In genomic region chr19:51292971-51293370, GRCh38 we compare ENCODE assay signal across 30 cellular contexts. TPM values are rescaled to one million over a fixed set of nuclear protein-coding genes. Genes with fewer than 3 reads are reported as not detected.
A peak's percentile ranks its signal among the peaks of the same experiment; 100 is the strongest.
DNase-seq lines count a peak whose midpoint lies in the region; ATAC-seq, FAIRE-seq and TF ChIP-seq lines count a peak whose summit lies in the region.
"Had no signal": no experiment of that assay in that cellular context is flagged by ENCODE, and none has a peak within 500 bp of the region (broad histone marks: within the 10 kb centered on the region; RNA-seq: fewer than 3 reads in every experiment).

No MANE protein-coding gene starts in this region.

- no peak for TF ChIP-seq RAD21 in H1 (IDR thresholded peaks at IDR 0.05 in 1 of 2, conservative IDR thresholded peaks at IDR 0.05 in 1 of 2; ENCODE audit: low read depth in 2 of 2, low read length in 2 of 2)

- H2BK12ac ChIP-seq in H1 (ENCODE audit: low read depth, low read length) = peak overlapping the region; percentile 96; the same call in 1 of the 2 replicates

- H3K4me3 ChIP-seq in GM23338 (peak overlapping the region; percentile 16; the same call in 1 of the 2 replicates), H1 (ENCODE audit: extremely low read depth in 1 of 4, insufficient read depth in 2 of 4, low read depth in 3 of 4, low read length in 4 of 4) (no peak overlapping the region), ascending aorta (no peak overlapping the region)
- H3K4me3 ChIP-seq: HAP-1, thoracic aorta, uterus had no signal

- H3K4me1 Mint-ChIP-seq in GM23338 = peaks cover 52% of the 10 kb centered on the region
- H3K4me1 Mint-ChIP-seq: activated naive CD8-positive, alpha-beta T cell treated with anti-CD3 and anti-CD28 coated beads for 36 hours; CD14-positive monocyte had no signal

- H3K9me3 ChIP-seq in H1 (ENCODE audit: insufficient read depth in 2 of 2, low read depth in 1 of 2, low read length in 1 of 2) = no peaks in the 10 kb centered on the region
- no peaks in the 10 kb centered on the region for H3K9me3 ChIP-seq in ascending aorta
- H3K9me3 ChIP-seq: HAP-1, thoracic aorta, uterus had no signal

- TF ChIP-seq EP300 in H1 (IDR thresholded peaks at IDR 0.05; ENCODE audit: borderline replicate concordance in 1 of 2, low read depth in 2 of 2, low read length in 2 of 2) = no peak

- no peak for ATAC-seq in GM23338
- ATAC-seq in GM18858 (IDR thresholded peaks at IDR 0.05; ENCODE audit: unreplicated experiment) = no peak

- H3K9me3 Mint-ChIP-seq in GM23338 = no peaks in the 10 kb centered on the region; the same call in 1 of the 3 replicates
- H3K9me3 Mint-ChIP-seq: activated naive CD8-positive, alpha-beta T cell treated with anti-CD3 and anti-CD28 coated beads for 36 hours had no signal

- WGBS in H1 (ENCODE audit: extremely low coverage in 1 of 2, insufficient coverage in 1 of 2, insufficient read length in 1 of 2, insufficient replicate concordance in 2 of 2, low coverage in 1 of 2, low lambda C conversion rate in 2 of 2, missing lambda C conversion rate in 1 of 2), 2 experiments = 43% methylated on average over 11 of the region's 11 CpGs; no CpG with 5 or more reads in 1 of the 2 experiments

- POLR2A ChIA-PET in H1 (lab: Charles Lee; ENCODE audit: partially characterized antibody) = interaction anchor here (0.7 to 1.6 kb wide), 7 partner anchors 8 to 75 kb away, joined by 3 to 4 read pairs (median 3); no protein-coding TSS in a partner anchor

- H3K56ac ChIP-seq in H1 (replicated peaks; ENCODE audit: insufficient read length, low read depth, low read length) = no peak overlapping the region

- H3K23ac ChIP-seq in H1 (ENCODE audit: insufficient read length) = no peak overlapping the region

- H4K8ac ChIP-seq in H1 (ENCODE audit: extremely low read depth, insufficient read depth, low read length) = no peak overlapping the region

- H3K36me3 ChIP-seq in GM23338 (ENCODE audit: insufficient read depth) = no peaks in the 10 kb centered on the region; the same call in 1 of the 2 replicates
- no peaks in the 10 kb centered on the region for H3K36me3 ChIP-seq in H1 (ENCODE audit: control insufficient read depth in 2 of 4, insufficient read depth in 4 of 4, low read length in 3 of 4)
- no peaks in the 10 kb centered on the region for H3K36me3 ChIP-seq in ascending aorta
- H3K36me3 ChIP-seq: HAP-1, thoracic aorta, uterus, WERI-Rb-1 had no signal

- H3K36me3 Mint-ChIP-seq in GM23338 (ENCODE audit: low read depth) = no peaks in the 10 kb centered on the region
- H3K36me3 Mint-ChIP-seq: activated naive CD8-positive, alpha-beta T cell treated with anti-CD3 and anti-CD28 coated beads for 36 hours; CD14-positive monocyte had no signal

- H3K27ac Mint-ChIP-seq in GM23338 = peak overlapping the region; percentile 22; the same call in 1 of the 2 replicates
- H3K27ac Mint-ChIP-seq: activated naive CD8-positive, alpha-beta T cell treated with anti-CD3 and anti-CD28 coated beads for 36 hours; CD14-positive monocyte had no signal

- peak overlapping the region; percentile 65 for H3K4me2 ChIP-seq in GM23338
- peak overlapping the region; percentile 35 to 40; a peak in 3 of 4 replicates for H3K4me2 ChIP-seq in H1 (ENCODE audit: insufficient read depth in 1 of 2, low read depth in 2 of 2, low read length in 2 of 2)

- intact Hi-C loops in ascending aorta (cut with DNase I) = no loop called here

- H3K9me2 ChIP-seq in GM23338 (ENCODE audit: insufficient read depth) = peaks cover 18% of the 10 kb centered on the region; the same call in 1 of the 2 replicates

- no peak overlapping the region for H3K14ac ChIP-seq in H1 (ENCODE audit: insufficient read length)

- peak overlapping the region; percentile 95; the same call in 1 of the 2 replicates for H2BK5ac ChIP-seq in H1 (ENCODE audit: low read depth, low read length)

- H3K79me2 ChIP-seq in GM23338 (replicated peaks; ENCODE audit: insufficient read depth) = no peaks in the 10 kb centered on the region
- H3K79me2 ChIP-seq in H1 (ENCODE audit: control insufficient read depth in 1 of 2, insufficient read depth in 2 of 2, low read length in 2 of 2) = no peaks in the 10 kb centered on the region

- H2BK120ac ChIP-seq in H1 (replicated peaks; ENCODE audit: low read depth, low read length) = peak overlapping the region; percentile 7

- H3K18ac ChIP-seq in H1 (ENCODE audit: extremely low read depth, low read length) = peak overlapping the region; percentile 80; the same call in 1 of the 2 replicates

- H3K27me3 ChIP-seq in GM23338 (ENCODE audit: insufficient read depth) (no peaks in the 10 kb centered on the region), H1 (replicated peaks in 1 of 4; ENCODE audit: control insufficient read depth in 3 of 4, extremely low read depth in 1 of 4, insufficient read depth in 3 of 4, low read length in 3 of 4) (peaks cover 0 to 2% (median 0%) of the 10 kb centered on the region in 4 experiments; a peak in 1 of 7 replicates), ascending aorta (no peaks in the 10 kb centered on the region)
- H3K27me3 ChIP-seq: uterus had no signal

- peak; percentile 45 for FAIRE-seq in H1 (lab: Jason Lieb, UNC)
- FAIRE-seq: kidney had no signal

- TF ChIP-seq POLR2A in H1 (IDR thresholded peaks at IDR 0.05; ENCODE audit: control extremely low read depth in 1 of 2, low read depth in 2 of 2, low read length in 2 of 2) = no peak

- peak overlapping the region; percentile 80 for H4K91ac ChIP-seq in H1 (replicated peaks; ENCODE audit: insufficient read length, low read length)

- H4K5ac ChIP-seq in H1 (ENCODE audit: insufficient read length, low read depth, low read length) = no peak overlapping the region

- CTCF ChIA-PET in H1 (lab: Charles Lee; ENCODE audit: partially characterized antibody) = interaction anchor here (0.7 to 1.7 kb wide), 5 partner anchors 10 to 144 kb away, joined by 3 read pairs; no protein-coding TSS in a partner anchor

- peaks cover 45% of the 10 kb centered on the region for H3K4me1 ChIP-seq in GM23338 (ENCODE audit: insufficient read depth)
- peaks cover 10 to 39% (median 29%) of the 10 kb centered on the region in 4 experiments for H3K4me1 ChIP-seq in H1 (replicated peaks in 1 of 4; ENCODE audit: control insufficient read depth in 3 of 4, insufficient read depth in 4 of 4, low read length in 3 of 4)
- no peaks in the 10 kb centered on the region for H3K4me1 ChIP-seq in ascending aorta
- H3K4me1 ChIP-seq: HAP-1, uterus had no signal

- H3K27me3 Mint-ChIP-seq in GM23338 (ENCODE audit: insufficient read depth, low read depth, poor library complexity) = peaks cover 11% of the 10 kb centered on the region

- H2BK15ac ChIP-seq in H1 (ENCODE audit: low read length) = no peak overlapping the region

- H3K9ac ChIP-seq in H1 (replicated peaks in 1 of 4; ENCODE audit: extremely low read depth in 1 of 4, low read depth in 3 of 4, low read length in 3 of 4) = no peak overlapping the region

- H2AFZ ChIP-seq in GM23338 = no peak overlapping the region
- H2AFZ ChIP-seq in H1 (ENCODE audit: low read length) = no peak overlapping the region

- H3K27ac ChIP-seq in GM23338 (ENCODE audit: low read depth) (peak overlapping the region; percentile 48; the same call in 1 of the 2 replicates), H1 (ENCODE audit: low read depth, low read length) (no peak overlapping the region), ascending aorta (no peak overlapping the region)
- H3K27ac ChIP-seq: thoracic aorta, uterus, WERI-Rb-1 had no signal

- H2AK5ac ChIP-seq in H1 (ENCODE audit: low read depth, low read length) = no peak overlapping the region; the same call in 1 of the 2 replicates

- no peaks in the 10 kb centered on the region for H3K79me1 ChIP-seq in H1 (ENCODE audit: low read depth, low read length)

- TF ChIP-seq CTCF in GM23338 (conservative IDR thresholded peaks at IDR 0.05; ENCODE audit: low read depth in 2 of 2) (no peak), H1 (IDR thresholded peaks at IDR 0.05; ENCODE audit: control extremely low read depth in 1 of 3, insufficient read depth in 1 of 3, low read depth in 1 of 3, low read length in 3 of 3) (no peak), ascending aorta (IDR thresholded peaks at IDR 0.05) (no peak)

- peak overlapping the region; percentile 51 for H2BK20ac ChIP-seq in H1 (ENCODE audit: low read length)

- peak; percentile 16 for DNase-seq in Ammon's horn (ENCODE audit: low spot score)
- peak; percentile 65 for DNase-seq in GM23338 (ENCODE audit: low spot score)
- no peak for DNase-seq in H1 (ENCODE audit: low read depth in 1 of 2, low spot score in 2 of 2)
- peak; percentile 18 for DNase-seq in midbrain (lab: John Stamatoyannopoulos, UW)
- DNase-seq in germinal center (ENCODE audit: low spot score) = no peak
- DNase-seq in ascending aorta (ENCODE audit: low spot score in 2 of 2) = no peak
- DNase-seq in OCI-M1 (lab: John Stamatoyannopoulos, UW) = no peak
- DNase-seq: ACHN; activated CD4-positive, alpha-beta T cell treated with anti-CD3 and anti-CD28 coated beads, Interleukin-2, amount 50 U/mL, for 48 hours; activated CD8-positive, alpha-beta memory T cell treated with anti-CD3 and anti-CD28 coated beads, Interleukin-2, amount 50 U/mL, for 48 hours; activated naive CD8-positive, alpha-beta T cell treated with anti-CD3 and anti-CD28 coated beads for 36 hours; foreskin fibroblast; kidney; mammary epithelial cell; NCI-H1092; NCI-H187; NCI-H69; RPMI8226; stimulated activated CD4-positive, alpha-beta T cell treated with anti-CD3 and anti-CD28 coated beads, Interleukin-4, amount 100 ng/mL, for 24 hours; stimulated activated naive CD4-positive, alpha-beta T cell; T-helper 9 cell; uterus; WERI-Rb-1 had no signal

- H3K4me3 Mint-ChIP-seq in GM23338 = peak overlapping the region; percentile 10; the same call in 2 of the 3 replicates
- H3K4me3 Mint-ChIP-seq: activated naive CD8-positive, alpha-beta T cell treated with anti-CD3 and anti-CD28 coated beads for 36 hours; CD14-positive monocyte had no signal

- peak overlapping the region; percentile 73 for H3K4ac ChIP-seq in H1 (replicated peaks; ENCODE audit: insufficient read length, low read depth, low read length)

- peaks cover 2% of the 10 kb centered on the region; the same call in 1 of the 2 replicates for H3F3A ChIP-seq in GM23338 (replicated peaks; ENCODE audit: low read depth)

- H4K20me1 ChIP-seq in GM23338 (replicated peaks; ENCODE audit: insufficient read depth) = no peaks in the 10 kb centered on the region
- no peaks in the 10 kb centered on the region for H4K20me1 ChIP-seq in H1 (replicated peaks in 1 of 2; ENCODE audit: control insufficient read depth in 1 of 2, insufficient read depth in 2 of 2, low read length in 2 of 2)

- H3K23me2 ChIP-seq in H1 (ENCODE audit: low read depth, low read length) = no peaks in the 10 kb centered on the region

RNA-seq across cellular contexts. Expression of gene IGLON5, which starts 18.5 kb away (rescaled TPM):
- total RNA-seq in GM23338 (2014; rRNA removed; shearing (Covaris generic)) = 29.1 and 29.4 TPM in 2 replicates
- 5.0 and 5.4 TPM in 2 replicates for polyA plus RNA-seq in GM23338 (2016; fragmentation: Nextera tagmentation; extraction: Ambion mirVana)
- 31.8 and 34.1 TPM in 2 replicates for total RNA-seq in H1 (2021; fragmentation: NEBNext Ultra II Directional; extraction: Animal tissue kit (Norgen Biotek cat#: 25700))
- polyA plus RNA-seq in H1 (2011; rRNA removed) = 34.6 and 51.4 TPM in 2 replicates
- polyA plus RNA-seq in H1 (2011; cell fraction: cytosol; rRNA removed) = 28.1 TPM
- 51.5 TPM for polyA plus RNA-seq in H1 (2011; cell fraction: nucleus; rRNA removed)
- 26.0 to 58.9 TPM (median 46.8 TPM) in 4 replicates for polyA plus RNA-seq in H1 (2012, experiment 1 of 2)
- 34.9 TPM for polyA plus RNA-seq in H1 (2012, experiment 2 of 2)
- polyA plus RNA-seq in H1 (2013, experiment 1 of 2) = 44.4 TPM
- 46.3 TPM for polyA plus RNA-seq in H1 (2013, experiment 2 of 2)
- polyA minus RNA-seq in H1 (2011; rRNA and poly(A)+ RNA removed) = 9.6 and 13.7 TPM in 2 replicates
- 18.7 TPM for polyA minus RNA-seq in H1 (2011; cell fraction: cytosol; rRNA and poly(A)+ RNA removed)
- polyA minus RNA-seq in H1 (2011; cell fraction: nucleus; rRNA and poly(A)+ RNA removed) = 13.6 TPM
- total RNA-seq in ascending aorta = 4.9 TPM
- total RNA-seq: Daoy, kidney, mammary epithelial cell had no signal
- polyA plus RNA-seq: CD14-positive monocyte, mammary epithelial cell had no signal

RNA-seq across cellular contexts. Expression of gene SIGLECL1, which starts 42.1 kb away (rescaled TPM):
- not detected in 2 replicates for total RNA-seq in GM23338 (2014; rRNA removed; shearing (Covaris generic))
- polyA plus RNA-seq in GM23338 (2016; fragmentation: Nextera tagmentation; extraction: Ambion mirVana) (not detected in 2 replicates), H1 (2011; rRNA removed) (not detected in 2 replicates)
- not detected in 2 replicates for total RNA-seq in H1 (2021; fragmentation: NEBNext Ultra II Directional; extraction: Animal tissue kit (Norgen Biotek cat#: 25700))
- polyA plus RNA-seq in H1 (2011; cell fraction: cytosol; rRNA removed) = not detected
- not detected for polyA plus RNA-seq in H1 (2011; cell fraction: nucleus; rRNA removed)
- polyA plus RNA-seq in H1 (2012, experiment 1 of 2) = not detected in 4 replicates
- not detected for polyA plus RNA-seq in H1 (2012, experiment 2 of 2)
- polyA plus RNA-seq in H1 (2013, experiment 1 of 2) = not detected
- not detected for polyA plus RNA-seq in H1 (2013, experiment 2 of 2)
- not detected in 2 replicates for polyA minus RNA-seq in H1 (2011; rRNA and poly(A)+ RNA removed)
- not detected for polyA minus RNA-seq in H1 (2011; cell fraction: cytosol; rRNA and poly(A)+ RNA removed)
- polyA minus RNA-seq in H1 (2011; cell fraction: nucleus; rRNA and poly(A)+ RNA removed) = not detected
- total RNA-seq in ascending aorta = not detected
- total RNA-seq: activated naive CD8-positive, alpha-beta T cell treated with anti-CD3 and anti-CD28 coated beads for 36 hours; chondrocyte; kidney; mammary epithelial cell; thoracic aorta had no signal
- polyA plus RNA-seq: CD14-positive monocyte, esophagus, mammary epithelial cell had no signal

RNA-seq across cellular contexts. Expression of gene VSIG10L, which starts 49.0 kb away (rescaled TPM):
- 8.5 and 10.4 TPM in 2 replicates for total RNA-seq in GM23338 (2014; rRNA removed; shearing (Covaris generic))
- polyA plus RNA-seq in GM23338 (2016; fragmentation: Nextera tagmentation; extraction: Ambion mirVana) (9.6 and 9.8 TPM in 2 replicates), H1 (2011; rRNA removed) (9.9 and 10.4 TPM in 2 replicates)
- 10.2 and 10.3 TPM in 2 replicates for total RNA-seq in H1 (2021; fragmentation: NEBNext Ultra II Directional; extraction: Animal tissue kit (Norgen Biotek cat#: 25700))
- 5.7 TPM for polyA plus RNA-seq in H1 (2011; cell fraction: cytosol; rRNA removed)
- polyA plus RNA-seq in H1 (2011; cell fraction: nucleus; rRNA removed) = 8.6 TPM
- 8.6 to 10.9 TPM (median 9.3 TPM) in 4 replicates for polyA plus RNA-seq in H1 (2012, experiment 1 of 2)
- 11.2 TPM for polyA plus RNA-seq in H1 (2012, experiment 2 of 2)
- 13.2 TPM for polyA plus RNA-seq in H1 (2013, experiment 1 of 2)
- polyA plus RNA-seq in H1 (2013, experiment 2 of 2) = 13.7 TPM
- 4.1 and 4.3 TPM in 2 replicates for polyA minus RNA-seq in H1 (2011; rRNA and poly(A)+ RNA removed)
- polyA minus RNA-seq in H1 (2011; cell fraction: cytosol; rRNA and poly(A)+ RNA removed) = 2.1 TPM
- 4.6 TPM for polyA minus RNA-seq in H1 (2011; cell fraction: nucleus; rRNA and poly(A)+ RNA removed)
- total RNA-seq in ascending aorta = 1.4 TPM

Comparison
In these comparisons a context has a peak if more than half of its experiments do, and no peak if none do; other contexts are left out.
1. DNase-seq: peak in Ammon's horn (single experiment), GM23338 (single experiment) and midbrain (single experiment); none in H1 (0 of 2), germinal center (single experiment), ascending aorta (0 of 2) and OCI-M1 (single experiment).